In genomic region chr10:68330852-68331454, GRCh38 we compare ENCODE assay signal across 8 cellular contexts. TPM values are rescaled to one million over a fixed set of nuclear protein-coding genes. Genes with fewer than 3 reads are reported as not detected.
DNase-seq lines count a peak whose midpoint lies in the region; ATAC-seq and TF ChIP-seq lines count a peak whose summit lies in the region.

No MANE protein-coding gene starts in this region.

- H3K4me1 ChIP-seq in A673 (ENCODE audit: insufficient read depth, low read length, poor library complexity, severe bottlenecking), result peaks cover 42% of the 10 kb centered on the region
- peaks cover 19% of the 10 kb centered on the region for H3K4me1 ChIP-seq in HUES6 (ENCODE audit: control insufficient read depth, insufficient read depth, low read length)
- H3K4me1 ChIP-seq in urinary bladder (ENCODE audit: insufficient read depth), result no peaks in the 10 kb centered on the region

- peak overlapping the region; percentile 99 for H3K27ac ChIP-seq in A673 (ENCODE audit: low read depth, low read length, poor library complexity, severe bottlenecking)
- H3K27ac ChIP-seq in HUES6 (ENCODE audit: low read depth, low read length), result peak overlapping the region; percentile 98
- peak overlapping the region; percentile 91 for H3K27ac ChIP-seq in epithelial cell of prostate
- peak overlapping the region; percentile 92 for H3K27ac ChIP-seq in urinary bladder (ENCODE audit: low read depth)

- intact Hi-C loops in A673 (cut with micrococcal nuclease; ENCODE audit: unreplicated experiment), result loop anchor here (10.0 kb wide), 1 partner anchor 256 kb away; the partner anchor contains the start of gene HERC4

- H3K27me3 ChIP-seq in A673 (replicated peaks; ENCODE audit: insufficient read depth, low read depth, low read length, poor library complexity) (no peaks in the 10 kb centered on the region), HUES6 (ENCODE audit: control insufficient read depth, insufficient read depth, low read length) (no peaks in the 10 kb centered on the region)

- no peaks in the 10 kb centered on the region for H3K27me3 Mint-ChIP-seq in activated CD4-positive, alpha-beta T cell treated with anti-CD3 and anti-CD28 coated beads, Interleukin-2, amount 10 ng/mL, durations not matched to agents 7 days and 5 days
- H3K27me3 Mint-ChIP-seq in natural killer cell treated with Interleukin-12 subunit alpha and Interleukin-12 subunit beta and Interleukin-15 and Interleukin-18, amount 100 ng/mL, for 72 hours, result peaks cover 4 to 6% of the 10 kb centered on the region in 2 donors

- CTCF ChIA-PET in A673 (lab: Charles Lee), result no interaction called here
- CTCF ChIA-PET in activated CD4-positive, alpha-beta T cell treated with anti-CD3 and anti-CD28 coated beads, Interleukin-2, amount 10 ng/mL, durations not matched to agents 7 days and 5 days (lab: Charles Lee), result interaction anchor here (0.9 to 1.6 kb wide), 2 partner anchors 17 to 378 kb away, joined by 3 to 7 read pairs; no protein-coding TSS in a partner anchor

- peaks cover 29% of the 10 kb centered on the region for H3K36me3 Mint-ChIP-seq in activated CD4-positive, alpha-beta T cell treated with anti-CD3 and anti-CD28 coated beads, Interleukin-2, amount 10 ng/mL, durations not matched to agents 7 days and 5 days (ENCODE audit: low read depth)
- peaks cover 17% of the 10 kb centered on the region for H3K36me3 Mint-ChIP-seq in natural killer cell treated with Interleukin-12 subunit alpha and Interleukin-12 subunit beta and Interleukin-15 and Interleukin-18, amount 100 ng/mL, for 72 hours

- H3K9me3 ChIP-seq in A673 (ENCODE audit: low read depth, low read length, poor library complexity, severe bottlenecking) (no peaks in the 10 kb centered on the region), HUES6 (ENCODE audit: control insufficient read depth, insufficient read depth, low read depth, low read length) (no peaks in the 10 kb centered on the region)

- DNase-seq in A673 (ENCODE audit: low spot score) (no peak), epithelial cell of prostate (ENCODE audit: low read depth, low spot score) (no peak), islet precursor cell (no peak)
- peak; percentile 12 for DNase-seq in activated CD4-positive, alpha-beta T cell treated with anti-CD3 and anti-CD28 coated beads, Interleukin-2, amount 10 ng/mL, durations not matched to agents 7 days and 5 days
- DNase-seq in natural killer cell treated with Interleukin-12 subunit alpha and Interleukin-12 subunit beta and Interleukin-15 and Interleukin-18, amount 100 ng/mL, for 72 hours (ENCODE audit: low spot score), result no peak

- no peaks in the 10 kb centered on the region for H3K9me3 Mint-ChIP-seq in activated CD4-positive, alpha-beta T cell treated with anti-CD3 and anti-CD28 coated beads, Interleukin-2, amount 10 ng/mL, durations not matched to agents 7 days and 5 days
- H3K9me3 Mint-ChIP-seq in natural killer cell treated with Interleukin-12 subunit alpha and Interleukin-12 subunit beta and Interleukin-15 and Interleukin-18, amount 100 ng/mL, for 72 hours, result no peaks in the 10 kb centered on the region

- H3K36me3 ChIP-seq in A673 (ENCODE audit: insufficient read depth, low read length, poor library complexity, severe bottlenecking), result peaks cover 10% of the 10 kb centered on the region
- H3K36me3 ChIP-seq in HUES6 (ENCODE audit: control insufficient read depth, insufficient read depth, low read length), result peaks cover 5% of the 10 kb centered on the region
- no peaks in the 10 kb centered on the region for H3K36me3 ChIP-seq in urinary bladder (ENCODE audit: insufficient read depth)

- H3K4me1 Mint-ChIP-seq in activated CD4-positive, alpha-beta T cell treated with anti-CD3 and anti-CD28 coated beads, Interleukin-2, amount 10 ng/mL, durations not matched to agents 7 days and 5 days, result peaks cover 45% of the 10 kb centered on the region
- peaks cover 36 to 44% of the 10 kb centered on the region in 2 donors for H3K4me1 Mint-ChIP-seq in natural killer cell treated with Interleukin-12 subunit alpha and Interleukin-12 subunit beta and Interleukin-15 and Interleukin-18, amount 100 ng/mL, for 72 hours (ENCODE audit: low read depth in 2 of 2)

- H3K27ac Mint-ChIP-seq in activated CD4-positive, alpha-beta T cell treated with anti-CD3 and anti-CD28 coated beads, Interleukin-2, amount 10 ng/mL, durations not matched to agents 7 days and 5 days, result peak overlapping the region; percentile 100
- peak overlapping the region; percentile 95 to 98 for H3K27ac Mint-ChIP-seq in natural killer cell treated with Interleukin-12 subunit alpha and Interleukin-12 subunit beta and Interleukin-15 and Interleukin-18, amount 100 ng/mL, for 72 hours

- peak overlapping the region; percentile 98 for H3K9ac ChIP-seq in HUES6 (ENCODE audit: low read length)

- no peak for ATAC-seq in natural killer cell treated with Interleukin-12 subunit alpha and Interleukin-12 subunit beta and Interleukin-15 and Interleukin-18, amount 100 ng/mL, for 72 hours
- ATAC-seq in HG02763 (IDR thresholded peaks at IDR 0.05; ENCODE audit: unreplicated experiment), result no peak

- no peak for TF ChIP-seq CTCF in A673 (conservative IDR thresholded peaks at IDR 0.05; ENCODE audit: low read depth, low read length)

- POLR2A ChIA-PET in A673 (lab: Charles Lee; ENCODE audit: low non-redundant PET), result interaction anchor here (0.6 to 0.7 kb wide), 2 partner anchors 287 to 786 kb away, joined by 3 to 13 read pairs; no protein-coding TSS in a partner anchor
- POLR2A ChIA-PET in activated CD4-positive, alpha-beta T cell treated with anti-CD3 and anti-CD28 coated beads, Interleukin-2, amount 10 ng/mL, durations not matched to agents 7 days and 5 days (lab: Charles Lee), result no interaction called here

- 18% methylated on average over 29 of the region's 29 CpGs for WGBS in urinary bladder

- H3K4me3 ChIP-seq in A673 (ENCODE audit: low read depth, low read length, poor library complexity, severe bottlenecking) (peak overlapping the region; percentile 94), HUES6 (ENCODE audit: low read depth, low read length) (peak overlapping the region; percentile 87), urinary bladder (ENCODE audit: low read depth, low read length) (peak overlapping the region; percentile 78)

- BruUV-seq in A673 (replicated peaks; lab: Mats Ljungman, UMichigan), result no TSS peak

- H3K4me3 Mint-ChIP-seq in activated CD4-positive, alpha-beta T cell treated with anti-CD3 and anti-CD28 coated beads, Interleukin-2, amount 10 ng/mL, durations not matched to agents 7 days and 5 days, result peak overlapping the region; percentile 100
- H3K4me3 Mint-ChIP-seq in natural killer cell treated with Interleukin-12 subunit alpha and Interleukin-12 subunit beta and Interleukin-15 and Interleukin-18, amount 100 ng/mL, for 72 hours, result peak overlapping the region; percentile 94

RNA-seq across cellular contexts. Expression of gene HNRNPH3, which starts 0.9 kb away (rescaled TPM):
- total RNA-seq in A673 (2021) (237 and 251 TPM in 2 replicates), urinary bladder (54.2 TPM)
- 100 to 1,000 TPM in 1 of 2 experiments, 10 to 100 TPM in 1; 99.6 to 117 TPM for total RNA-seq in activated CD4-positive, alpha-beta T cell treated with anti-CD3 and anti-CD28 coated beads, Interleukin-2, amount 10 ng/mL, durations not matched to agents 7 days and 5 days
- 100 to 1,000 TPM; 113 to 156 TPM for total RNA-seq in natural killer cell treated with Interleukin-12 subunit alpha and Interleukin-12 subunit beta and Interleukin-15 and Interleukin-18, amount 100 ng/mL, for 72 hours
- 209 TPM for polyA plus RNA-seq in urinary bladder

RNA-seq across cellular contexts. Expression of gene PBLD, which starts 1.8 kb away (rescaled TPM):
- total RNA-seq in A673 (2021) (4.9 and 6.2 TPM in 2 replicates), urinary bladder (9.5 TPM)
- 1 to 10 TPM; 1.6 to 2.0 TPM for total RNA-seq in activated CD4-positive, alpha-beta T cell treated with anti-CD3 and anti-CD28 coated beads, Interleukin-2, amount 10 ng/mL, durations not matched to agents 7 days and 5 days
- 1 to 10 TPM in 1 of 2 donors, under 1 TPM in 1; 0.47 to 1.3 TPM for total RNA-seq in natural killer cell treated with Interleukin-12 subunit alpha and Interleukin-12 subunit beta and Interleukin-15 and Interleukin-18, amount 100 ng/mL, for 72 hours
- polyA plus RNA-seq in urinary bladder, result 3.5 TPM
